Comparison of ENCODE assay signal across 1 cellular context in the genomic region with DNA sequence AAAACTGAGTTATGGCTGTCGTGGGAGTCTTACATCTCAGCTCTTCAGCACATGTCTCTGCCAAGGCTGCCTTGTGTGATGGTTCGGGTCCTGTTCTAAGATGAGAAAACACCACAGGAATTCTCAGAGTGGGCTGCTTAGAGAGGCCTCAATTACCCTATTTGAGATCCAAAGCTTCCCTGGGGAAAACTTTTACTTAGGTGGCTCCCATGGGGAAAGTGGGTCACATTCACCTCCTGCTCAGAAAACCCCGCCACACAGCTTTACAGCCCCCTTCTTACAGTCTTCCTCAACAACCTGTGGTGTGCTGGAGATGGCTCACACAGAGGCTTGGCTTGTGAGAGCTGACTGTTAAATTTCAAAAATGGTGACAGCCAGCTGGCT.
A peak's percentile ranks its signal among the peaks of the same experiment; 100 is the strongest.
TF ChIP-seq lines count a peak whose summit lies in the region.

No MANE protein-coding gene starts in this region.

TF ChIP-seq in GM12878, 131 proteins besides CTCF, POLR2A, EP300 and RAD21:
- TF ChIP-seq, protein P1, sequence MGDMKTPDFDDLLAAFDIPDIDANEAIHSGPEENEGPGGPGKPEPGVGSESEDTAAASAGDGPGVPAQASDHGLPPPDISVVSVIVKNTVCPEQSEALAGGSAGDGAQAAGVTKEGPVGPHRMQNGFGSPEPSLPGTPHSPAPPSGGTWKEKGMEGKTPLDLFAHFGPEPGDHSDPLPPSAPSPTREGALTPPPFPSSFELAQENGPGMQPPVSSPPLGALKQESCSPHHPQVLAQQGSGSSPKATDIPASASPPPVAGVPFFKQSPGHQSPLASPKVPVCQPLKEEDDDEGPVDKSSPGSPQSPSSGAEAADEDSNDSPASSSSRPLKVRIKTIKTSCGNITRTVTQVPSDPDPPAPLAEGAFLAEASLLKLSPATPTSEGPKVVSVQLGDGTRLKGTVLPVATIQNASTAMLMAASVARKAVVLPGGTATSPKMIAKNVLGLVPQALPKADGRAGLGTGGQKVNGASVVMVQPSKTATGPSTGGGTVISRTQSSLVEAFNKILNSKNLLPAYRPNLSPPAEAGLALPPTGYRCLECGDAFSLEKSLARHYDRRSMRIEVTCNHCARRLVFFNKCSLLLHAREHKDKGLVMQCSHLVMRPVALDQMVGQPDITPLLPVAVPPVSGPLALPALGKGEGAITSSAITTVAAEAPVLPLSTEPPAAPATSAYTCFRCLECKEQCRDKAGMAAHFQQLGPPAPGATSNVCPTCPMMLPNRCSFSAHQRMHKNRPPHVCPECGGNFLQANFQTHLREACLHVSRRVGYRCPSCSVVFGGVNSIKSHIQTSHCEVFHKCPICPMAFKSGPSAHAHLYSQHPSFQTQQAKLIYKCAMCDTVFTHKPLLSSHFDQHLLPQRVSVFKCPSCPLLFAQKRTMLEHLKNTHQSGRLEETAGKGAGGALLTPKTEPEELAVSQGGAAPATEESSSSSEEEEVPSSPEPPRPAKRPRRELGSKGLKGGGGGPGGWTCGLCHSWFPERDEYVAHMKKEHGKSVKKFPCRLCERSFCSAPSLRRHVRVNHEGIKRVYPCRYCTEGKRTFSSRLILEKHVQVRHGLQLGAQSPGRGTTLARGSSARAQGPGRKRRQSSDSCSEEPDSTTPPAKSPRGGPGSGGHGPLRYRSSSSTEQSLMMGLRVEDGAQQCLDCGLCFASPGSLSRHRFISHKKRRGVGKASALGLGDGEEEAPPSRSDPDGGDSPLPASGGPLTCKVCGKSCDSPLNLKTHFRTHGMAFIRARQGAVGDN (IDR thresholded peaks at IDR 0.05), result peak; percentile 62; the same call in 1 of the 2 replicates
- TF ChIP-seq, protein P2, sequence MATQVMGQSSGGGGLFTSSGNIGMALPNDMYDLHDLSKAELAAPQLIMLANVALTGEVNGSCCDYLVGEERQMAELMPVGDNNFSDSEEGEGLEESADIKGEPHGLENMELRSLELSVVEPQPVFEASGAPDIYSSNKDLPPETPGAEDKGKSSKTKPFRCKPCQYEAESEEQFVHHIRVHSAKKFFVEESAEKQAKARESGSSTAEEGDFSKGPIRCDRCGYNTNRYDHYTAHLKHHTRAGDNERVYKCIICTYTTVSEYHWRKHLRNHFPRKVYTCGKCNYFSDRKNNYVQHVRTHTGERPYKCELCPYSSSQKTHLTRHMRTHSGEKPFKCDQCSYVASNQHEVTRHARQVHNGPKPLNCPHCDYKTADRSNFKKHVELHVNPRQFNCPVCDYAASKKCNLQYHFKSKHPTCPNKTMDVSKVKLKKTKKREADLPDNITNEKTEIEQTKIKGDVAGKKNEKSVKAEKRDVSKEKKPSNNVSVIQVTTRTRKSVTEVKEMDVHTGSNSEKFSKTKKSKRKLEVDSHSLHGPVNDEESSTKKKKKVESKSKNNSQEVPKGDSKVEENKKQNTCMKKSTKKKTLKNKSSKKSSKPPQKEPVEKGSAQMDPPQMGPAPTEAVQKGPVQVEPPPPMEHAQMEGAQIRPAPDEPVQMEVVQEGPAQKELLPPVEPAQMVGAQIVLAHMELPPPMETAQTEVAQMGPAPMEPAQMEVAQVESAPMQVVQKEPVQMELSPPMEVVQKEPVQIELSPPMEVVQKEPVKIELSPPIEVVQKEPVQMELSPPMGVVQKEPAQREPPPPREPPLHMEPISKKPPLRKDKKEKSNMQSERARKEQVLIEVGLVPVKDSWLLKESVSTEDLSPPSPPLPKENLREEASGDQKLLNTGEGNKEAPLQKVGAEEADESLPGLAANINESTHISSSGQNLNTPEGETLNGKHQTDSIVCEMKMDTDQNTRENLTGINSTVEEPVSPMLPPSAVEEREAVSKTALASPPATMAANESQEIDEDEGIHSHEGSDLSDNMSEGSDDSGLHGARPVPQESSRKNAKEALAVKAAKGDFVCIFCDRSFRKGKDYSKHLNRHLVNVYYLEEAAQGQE (IDR thresholded peaks at IDR 0.05; ENCODE audit: low read depth, low read length), result no peak
- TF ChIP-seq, protein P3, sequence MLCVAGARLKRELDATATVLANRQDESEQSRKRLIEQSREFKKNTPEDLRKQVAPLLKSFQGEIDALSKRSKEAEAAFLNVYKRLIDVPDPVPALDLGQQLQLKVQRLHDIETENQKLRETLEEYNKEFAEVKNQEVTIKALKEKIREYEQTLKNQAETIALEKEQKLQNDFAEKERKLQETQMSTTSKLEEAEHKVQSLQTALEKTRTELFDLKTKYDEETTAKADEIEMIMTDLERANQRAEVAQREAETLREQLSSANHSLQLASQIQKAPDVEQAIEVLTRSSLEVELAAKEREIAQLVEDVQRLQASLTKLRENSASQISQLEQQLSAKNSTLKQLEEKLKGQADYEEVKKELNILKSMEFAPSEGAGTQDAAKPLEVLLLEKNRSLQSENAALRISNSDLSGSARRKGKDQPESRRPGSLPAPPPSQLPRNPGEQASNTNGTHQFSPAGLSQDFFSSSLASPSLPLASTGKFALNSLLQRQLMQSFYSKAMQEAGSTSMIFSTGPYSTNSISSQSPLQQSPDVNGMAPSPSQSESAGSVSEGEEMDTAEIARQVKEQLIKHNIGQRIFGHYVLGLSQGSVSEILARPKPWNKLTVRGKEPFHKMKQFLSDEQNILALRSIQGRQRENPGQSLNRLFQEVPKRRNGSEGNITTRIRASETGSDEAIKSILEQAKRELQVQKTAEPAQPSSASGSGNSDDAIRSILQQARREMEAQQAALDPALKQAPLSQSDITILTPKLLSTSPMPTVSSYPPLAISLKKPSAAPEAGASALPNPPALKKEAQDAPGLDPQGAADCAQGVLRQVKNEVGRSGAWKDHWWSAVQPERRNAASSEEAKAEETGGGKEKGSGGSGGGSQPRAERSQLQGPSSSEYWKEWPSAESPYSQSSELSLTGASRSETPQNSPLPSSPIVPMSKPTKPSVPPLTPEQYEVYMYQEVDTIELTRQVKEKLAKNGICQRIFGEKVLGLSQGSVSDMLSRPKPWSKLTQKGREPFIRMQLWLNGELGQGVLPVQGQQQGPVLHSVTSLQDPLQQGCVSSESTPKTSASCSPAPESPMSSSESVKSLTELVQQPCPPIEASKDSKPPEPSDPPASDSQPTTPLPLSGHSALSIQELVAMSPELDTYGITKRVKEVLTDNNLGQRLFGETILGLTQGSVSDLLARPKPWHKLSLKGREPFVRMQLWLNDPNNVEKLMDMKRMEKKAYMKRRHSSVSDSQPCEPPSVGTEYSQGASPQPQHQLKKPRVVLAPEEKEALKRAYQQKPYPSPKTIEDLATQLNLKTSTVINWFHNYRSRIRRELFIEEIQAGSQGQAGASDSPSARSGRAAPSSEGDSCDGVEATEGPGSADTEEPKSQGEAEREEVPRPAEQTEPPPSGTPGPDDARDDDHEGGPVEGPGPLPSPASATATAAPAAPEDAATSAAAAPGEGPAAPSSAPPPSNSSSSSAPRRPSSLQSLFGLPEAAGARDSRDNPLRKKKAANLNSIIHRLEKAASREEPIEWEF (IDR thresholded peaks at IDR 0.05; ENCODE audit: insufficient replicate concordance, low read depth, low read length), result peak; percentile 71
- TF ChIP-seq MYB (IDR thresholded peaks at IDR 0.05; ENCODE audit: borderline replicate concordance, low read depth, low read length), result no peak
- TF ChIP-seq TCF7 (IDR thresholded peaks at IDR 0.05; ENCODE audit: borderline replicate concordance), result no peak
- peak; percentile 83 for TF ChIP-seq MEF2B (IDR thresholded peaks at IDR 0.05; ENCODE audit: partially characterized antibody, poor library complexity, severe bottlenecking)
- TF ChIP-seq RBBP5 (conservative IDR thresholded peaks at IDR 0.05), result no peak
- TF ChIP-seq, protein P4, sequence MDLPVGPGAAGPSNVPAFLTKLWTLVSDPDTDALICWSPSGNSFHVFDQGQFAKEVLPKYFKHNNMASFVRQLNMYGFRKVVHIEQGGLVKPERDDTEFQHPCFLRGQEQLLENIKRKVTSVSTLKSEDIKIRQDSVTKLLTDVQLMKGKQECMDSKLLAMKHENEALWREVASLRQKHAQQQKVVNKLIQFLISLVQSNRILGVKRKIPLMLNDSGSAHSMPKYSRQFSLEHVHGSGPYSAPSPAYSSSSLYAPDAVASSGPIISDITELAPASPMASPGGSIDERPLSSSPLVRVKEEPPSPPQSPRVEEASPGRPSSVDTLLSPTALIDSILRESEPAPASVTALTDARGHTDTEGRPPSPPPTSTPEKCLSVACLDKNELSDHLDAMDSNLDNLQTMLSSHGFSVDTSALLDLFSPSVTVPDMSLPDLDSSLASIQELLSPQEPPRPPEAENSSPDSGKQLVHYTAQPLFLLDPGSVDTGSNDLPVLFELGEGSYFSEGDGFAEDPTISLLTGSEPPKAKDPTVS (IDR thresholded peaks at IDR 0.05; ENCODE audit: low read depth, low read length), result no peak
